22 cellular contexts compared by ENCODE assay signal in genomic region chr4:77990904-77991358, GRCh38.
"Had no signal": no experiment of that assay in that cellular context is flagged by ENCODE, and none has a peak within 500 bp of the region (broad histone marks: within the 10 kb centered on the region; RNA-seq: fewer than 3 reads in every experiment).

No MANE protein-coding gene starts in this region.

- H3K4me1 ChIP-seq: upper lobe of left lung had no signal

- H3K27me3 ChIP-seq: ovary, sigmoid colon, upper lobe of left lung had no signal

- DNase-seq: activated B cell treated with CpG ODN at 0.5 μM for 24 hours; activated CD4-positive, alpha-beta T cell treated with anti-CD3 and anti-CD28 coated beads, Interleukin-2, amount 50 U/mL, for 1 hour; activated CD8-positive, alpha-beta memory T cell treated with anti-CD3 and anti-CD28 coated beads, Interleukin-2, amount 10 ng/mL, durations not matched to agents 7 days and 5 days; activated CD8-positive, alpha-beta T cell treated with anti-CD3 and anti-CD28 coated beads for 36 hours; activated naive CD8-positive, alpha-beta T cell treated with anti-CD3 and anti-CD28 coated beads, Interleukin-2, amount 50 U/mL, for 24 hours; activated T-cell treated with anti-CD3 and anti-CD28 coated beads, Interleukin-2, amount 50 U/mL, for 48 hours; dermis blood vessel endothelial cell; effector CD4-positive, alpha-beta T cell; foreskin melanocyte; glutamatergic neuron; left ventricle myocardium superior; naive B cell; ovary; sigmoid colon; small intestine; stimulated activated CD4-positive, alpha-beta T cell treated with anti-CD3 and anti-CD28 coated beads, Interleukin-4, amount 100 ng/mL, for 24 hours; stimulated activated naive CD8-positive, alpha-beta T cell treated with anti-CD3 and anti-CD28 coated beads, Interleukin-15, amount 100 ng/mL, for 72 hours; substantia nigra; T-helper 17 cell; T1000; upper lobe of left lung had no signal

- H3K36me3 ChIP-seq: ovary, sigmoid colon, upper lobe of left lung had no signal

- H3K9me3 ChIP-seq: ovary, sigmoid colon, upper lobe of left lung had no signal

- ATAC-seq: activated CD8-positive, alpha-beta memory T cell treated with anti-CD3 and anti-CD28 coated beads, Interleukin-2, amount 10 ng/mL, durations not matched to agents 7 days and 5 days; activated CD8-positive, alpha-beta T cell treated with anti-CD3 and anti-CD28 coated beads for 36 hours; activated naive CD8-positive, alpha-beta T cell treated with anti-CD3 and anti-CD28 coated beads, Interleukin-2, amount 50 U/mL, for 24 hours; left ventricle myocardium superior; stimulated activated effector memory CD8-positive, alpha-beta T cell treated with anti-CD3 and anti-CD28 coated beads, Interleukin-12 subunit alpha, Interleukin-12 subunit beta, amount 100 ng/mL, for 72 hours; stimulated activated naive CD8-positive, alpha-beta T cell treated with anti-CD3 and anti-CD28 coated beads, Interleukin-15, amount 100 ng/mL, for 72 hours; T-helper 17 cell had no signal

- H3K4me3 ChIP-seq: ovary, sigmoid colon, upper lobe of left lung had no signal
